In the genomic region with DNA sequence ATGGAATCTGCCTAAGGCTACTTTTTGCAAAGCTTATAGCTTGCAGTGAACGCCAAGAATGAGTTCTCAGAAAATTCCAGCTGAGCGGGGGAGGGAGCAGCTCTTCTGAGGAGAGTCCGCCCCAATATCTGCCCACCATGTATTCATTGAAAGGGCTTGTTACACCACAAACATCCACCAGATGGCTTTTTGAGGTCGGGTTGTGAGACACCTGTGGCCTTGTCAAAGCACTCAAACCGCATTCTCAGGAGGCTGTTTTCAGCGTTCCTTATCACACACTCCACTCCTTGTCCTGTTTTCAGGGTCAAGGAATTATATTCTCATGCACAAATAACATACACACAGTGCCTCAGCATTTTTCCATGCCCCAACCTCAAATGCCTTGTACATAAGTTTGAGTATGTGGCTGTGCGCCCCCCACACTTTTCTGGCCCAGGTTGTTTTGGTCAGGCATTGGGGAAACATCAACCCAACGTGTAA, we compare ENCODE assay signal across 7 cellular contexts. TPM values are rescaled to one million over a fixed set of nuclear protein-coding genes. Genes with fewer than 3 reads are reported as not detected.
DNase-seq lines count a peak whose midpoint lies in the region; ATAC-seq and TF ChIP-seq lines count a peak whose summit lies in the region.

No MANE protein-coding gene starts in this region.

- no peak overlapping the region for H3K27ac Mint-ChIP-seq in activated CD8-positive, alpha-beta T cell treated with anti-CD3 and anti-CD28 coated beads, Interleukin-2, amount 10 ng/mL, durations not matched to agents 7 days and 5 days
- peak overlapping the region in 3 of 6 donors; percentile 43 to 74 (median 68) for H3K27ac Mint-ChIP-seq in naive B cell

- H3K4me3 ChIP-seq in GM06990 (replicated peaks; ENCODE audit: low read depth, low read length), result no peak overlapping the region

- H3K27me3 ChIP-seq in GM06990 (replicated peaks; ENCODE audit: control insufficient read depth, insufficient read depth, low read length), result no peaks in the 10 kb centered on the region

- H3K27me3 Mint-ChIP-seq in activated CD8-positive, alpha-beta T cell treated with anti-CD3 and anti-CD28 coated beads, Interleukin-2, amount 10 ng/mL, durations not matched to agents 7 days and 5 days (ENCODE audit: low read depth), result peaks cover 18% of the 10 kb centered on the region
- H3K27me3 Mint-ChIP-seq in naive B cell, result peaks cover 0 to 10% (median 0%) of the 10 kb centered on the region in 3 donors

- CTCF ChIA-PET in activated CD8-positive, alpha-beta T cell treated with anti-CD3 and anti-CD28 coated beads, Interleukin-2, amount 10 ng/mL, durations not matched to agents 7 days and 5 days (lab: Charles Lee), result interaction anchor here (0.7 to 7.2 kb wide), 34 partner anchors 9 to 441 kb away, joined by 3 to 67 read pairs (median 5); a partner anchor contains a TSS

- H3K4me1 Mint-ChIP-seq in activated CD8-positive, alpha-beta T cell treated with anti-CD3 and anti-CD28 coated beads, Interleukin-2, amount 10 ng/mL, durations not matched to agents 7 days and 5 days (ENCODE audit: low read depth), result peaks cover 30% of the 10 kb centered on the region
- peaks cover 6 to 25% (median 24%) of the 10 kb centered on the region in 3 donors for H3K4me1 Mint-ChIP-seq in naive B cell

- H3K36me3 ChIP-seq in GM06990 (ENCODE audit: control insufficient read depth, insufficient read depth, low read length), result no peaks in the 10 kb centered on the region

- POLR2A ChIA-PET in activated CD8-positive, alpha-beta T cell treated with anti-CD3 and anti-CD28 coated beads, Interleukin-2, amount 10 ng/mL, durations not matched to agents 7 days and 5 days (lab: Charles Lee), result no interaction called here

- no peaks in the 10 kb centered on the region for H3K9me3 Mint-ChIP-seq in activated CD8-positive, alpha-beta T cell treated with anti-CD3 and anti-CD28 coated beads, Interleukin-2, amount 10 ng/mL, durations not matched to agents 7 days and 5 days (ENCODE audit: insufficient read depth)
- H3K9me3 Mint-ChIP-seq in naive B cell, result no peaks in the 10 kb centered on the region

- TF ChIP-seq CTCF in GM06990 (IDR thresholded peaks at IDR 0.05; ENCODE audit: insufficient read depth, low read length, poor library complexity, severe bottlenecking), result peak; percentile 58

- H3K4me3 Mint-ChIP-seq in activated CD8-positive, alpha-beta T cell treated with anti-CD3 and anti-CD28 coated beads, Interleukin-2, amount 10 ng/mL, durations not matched to agents 7 days and 5 days, result no peak overlapping the region
- H3K4me3 Mint-ChIP-seq in naive B cell, result no peak overlapping the region

- H3K36me3 Mint-ChIP-seq in activated CD8-positive, alpha-beta T cell treated with anti-CD3 and anti-CD28 coated beads, Interleukin-2, amount 10 ng/mL, durations not matched to agents 7 days and 5 days (ENCODE audit: low read depth), result no peaks in the 10 kb centered on the region
- H3K36me3 Mint-ChIP-seq in naive B cell, result peaks cover 0 to 4% of the 10 kb centered on the region in 2 donors

- ATAC-seq in HG02840 (IDR thresholded peaks at IDR 0.05; ENCODE audit: low FRiP score, unreplicated experiment) (peak; percentile 62), naive B cell (ENCODE audit: low read depth in 2 of 2) (peak; percentile 76 to 80)
- ATAC-seq in activated CD8-positive, alpha-beta T cell treated with anti-CD3 and anti-CD28 coated beads, Interleukin-2, amount 10 ng/mL, durations not matched to agents 7 days and 5 days, result peak; percentile 82

- DNase-seq in GM06990 (ENCODE audit: extremely low read depth, insufficient read length) (no peak), NCI-H748 (lab: John Stamatoyannopoulos, UW; ENCODE audit: unreplicated experiment) (peak; percentile 62), epidermal melanocyte (ENCODE audit: insufficient read length, low spot score) (peak; percentile 43), naive B cell (peak; percentile 61), superior temporal gyrus (ENCODE audit: extremely low spot score) (peak; percentile 80)
- DNase-seq in activated CD8-positive, alpha-beta T cell treated with anti-CD3 and anti-CD28 coated beads, Interleukin-2, amount 10 ng/mL, durations not matched to agents 7 days and 5 days, result peak; percentile 81

RNA-seq across cellular contexts. Expression of a gene that starts 3.9 kb away (rescaled TPM):
- 1 to 10 TPM; 1.7 to 3.2 TPM for total RNA-seq in activated CD8-positive, alpha-beta T cell treated with anti-CD3 and anti-CD28 coated beads, Interleukin-2, amount 10 ng/mL, durations not matched to agents 7 days and 5 days
- under 1 TPM in 1 of 6 donors, not detected in 5; 0.23 TPM for polyA plus RNA-seq in naive B cell (ENCODE audit: low read depth in 6 of 6)

RNA-seq across cellular contexts. Expression of a gene that starts 19.3 kb away (rescaled TPM):
- total RNA-seq in activated CD8-positive, alpha-beta T cell treated with anti-CD3 and anti-CD28 coated beads, Interleukin-2, amount 10 ng/mL, durations not matched to agents 7 days and 5 days, result not detected
- not detected for polyA plus RNA-seq in naive B cell (ENCODE audit: low read depth in 6 of 6)

RNA-seq across cellular contexts. Expression of a gene that starts 31.7 kb away (rescaled TPM):
- 1 to 10 TPM; 5.0 to 6.6 TPM for total RNA-seq in activated CD8-positive, alpha-beta T cell treated with anti-CD3 and anti-CD28 coated beads, Interleukin-2, amount 10 ng/mL, durations not matched to agents 7 days and 5 days
- polyA plus RNA-seq in naive B cell (ENCODE audit: low read depth in 6 of 6), result 1 to 10 TPM; 2.5 to 8.2 (median 6.1) TPM

RNA-seq across cellular contexts. Expression of a gene that starts 33.7 kb away (rescaled TPM):
- 1 to 10 TPM; 7.7 to 8.7 TPM for total RNA-seq in activated CD8-positive, alpha-beta T cell treated with anti-CD3 and anti-CD28 coated beads, Interleukin-2, amount 10 ng/mL, durations not matched to agents 7 days and 5 days
- 1 to 10 TPM; 1.3 to 3.5 (median 1.8) TPM for polyA plus RNA-seq in naive B cell (ENCODE audit: low read depth in 6 of 6)

RNA-seq across cellular contexts. Expression of a gene that starts 52.2 kb away (rescaled TPM):
- not detected for total RNA-seq in activated CD8-positive, alpha-beta T cell treated with anti-CD3 and anti-CD28 coated beads, Interleukin-2, amount 10 ng/mL, durations not matched to agents 7 days and 5 days
- polyA plus RNA-seq in naive B cell (ENCODE audit: low read depth in 6 of 6), result 1 to 10 TPM in 1 of 6 donors, under 1 TPM in 3, not detected in 2; 0.08 to 2.3 (median 0.12) TPM
